25 cellular contexts compared by ENCODE assay signal in the genomic region with DNA sequence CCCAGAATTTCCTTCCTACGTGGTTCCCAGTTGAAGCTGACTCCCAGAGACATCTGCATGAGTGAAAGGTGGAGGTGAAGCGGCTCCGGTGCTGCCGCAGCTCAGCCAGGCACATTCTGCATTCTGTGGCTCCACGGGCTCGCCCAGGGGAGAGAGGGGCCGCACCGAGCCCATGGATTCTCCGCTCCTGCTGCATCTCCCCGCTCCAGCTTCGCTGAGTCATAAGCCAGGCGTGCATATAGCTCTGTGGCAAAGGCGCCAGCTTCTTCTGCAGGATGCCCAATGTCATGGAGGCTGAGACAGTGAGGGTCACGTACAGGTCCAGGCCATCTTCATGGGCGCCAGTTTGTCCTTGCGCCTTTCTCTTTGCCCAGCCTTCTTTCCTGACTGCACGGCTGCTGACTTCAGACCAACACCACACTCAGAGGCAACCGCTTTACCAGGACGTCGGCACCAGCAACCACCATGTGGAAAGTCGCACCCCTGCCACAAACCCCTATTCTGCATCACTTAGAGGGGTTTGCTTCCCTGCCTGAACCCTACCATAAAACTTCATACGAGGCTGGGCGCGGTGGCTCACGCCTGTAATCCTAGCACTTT.
DNase-seq lines count a peak whose midpoint lies in the region; ATAC-seq, FAIRE-seq and TF ChIP-seq lines count a peak whose summit lies in the region.
"Had no signal": no experiment of that assay in that cellular context is flagged by ENCODE, and none has a peak within 500 bp of the region (broad histone marks: within the 10 kb centered on the region; RNA-seq: fewer than 3 reads in every experiment).

No MANE protein-coding gene starts in this region.

- DNase-seq in activated CD8-positive, alpha-beta memory T cell treated with anti-CD3 and anti-CD28 coated beads, Interleukin-2, amount 10 ng/mL, durations not matched to agents 7 days and 5 days, result peak; percentile 18
- no peak for DNase-seq in activated CD8-positive, alpha-beta memory T cell treated with anti-CD3 and anti-CD28 coated beads, Interleukin-2, amount 50 U/mL, for 4 hours
- no peak for DNase-seq in K562 (ENCODE audit: extremely low read depth in 1 of 4, low spot score in 3 of 4)
- peak; percentile 5 for DNase-seq in mucosa of gallbladder (ENCODE audit: low spot score)
- DNase-seq in vagina (ENCODE audit: extremely low spot score in 2 of 2), result peak; percentile 32 to 74
- no peak for DNase-seq in SHP77 treated with DMSO at 0.1 percent for 48 hours (lab: John Stamatoyannopoulos, UW)
- DNase-seq: 8988T; ACHN; BE2C; CD8-positive, alpha-beta memory T cell; DMS79 treated with DMSO at 0.1 percent for 48 hours; H7; Kasumi-1; NCI-H1092 treated with DMSO at 0.1 percent for 48 hours; NCI-H1436; NCI-H187 treated with DMSO at 0.1 percent for 48 hours; NCI-H2171 treated with DMSO at 0.1 percent for 48 hours; NCI-H345; NCI-H510A treated with DMSO at 0.1 percent for 48 hours; NCI-H774; PC-3 had no signal

- no peaks in the 10 kb centered on the region for H3K9me1 ChIP-seq in K562 (ENCODE audit: control insufficient read depth, insufficient read depth, low read length)

- TF ChIP-seq CTCF in K562 (IDR thresholded peaks at IDR 0.05 in 2 of 3, conservative IDR thresholded peaks at IDR 0.05 in 1 of 3; ENCODE audit: insufficient read depth in 2 of 3, low read depth in 1 of 3, low read length in 3 of 3), result no peak
- no peak for TF ChIP-seq CTCF in vagina (IDR thresholded peaks at IDR 0.05)

- no peak for TF ChIP-seq POLR2A in K562 (conservative IDR thresholded peaks at IDR 0.05)
- no peak for TF ChIP-seq POLR2A in vagina (IDR thresholded peaks at IDR 0.05)

- no peak for TF ChIP-seq EP300 in K562 (IDR thresholded peaks at IDR 0.05; ENCODE audit: low read length)

- peaks cover 1% of the 10 kb centered on the region for H3K36me3 Mint-ChIP-seq in activated CD8-positive, alpha-beta memory T cell treated with anti-CD3 and anti-CD28 coated beads, Interleukin-2, amount 10 ng/mL, durations not matched to agents 7 days and 5 days
- H3K36me3 Mint-ChIP-seq: CD14-positive monocyte had no signal

- intact Hi-C loops in K562 (cut with micrococcal nuclease), result no loop called here
- intact Hi-C loops in vagina (cut with DNase I), result no loop called here

- H3K9me3 ChIP-seq in K562 (replicated peaks; ENCODE audit: control insufficient read depth, insufficient read depth, low read depth, low read length), result no peaks in the 10 kb centered on the region
- H3K9me3 ChIP-seq in vagina, result no peaks in the 10 kb centered on the region
- H3K9me3 ChIP-seq: BE2C had no signal

- H3K27ac Mint-ChIP-seq in activated CD8-positive, alpha-beta memory T cell treated with anti-CD3 and anti-CD28 coated beads, Interleukin-2, amount 10 ng/mL, durations not matched to agents 7 days and 5 days, result no peak overlapping the region
- H3K27ac Mint-ChIP-seq: CD8-positive, alpha-beta memory T cell had no signal

- H3K4me1 Mint-ChIP-seq in activated CD8-positive, alpha-beta memory T cell treated with anti-CD3 and anti-CD28 coated beads, Interleukin-2, amount 10 ng/mL, durations not matched to agents 7 days and 5 days, result no peaks in the 10 kb centered on the region
- H3K4me1 Mint-ChIP-seq: CD14-positive monocyte; CD8-positive, alpha-beta memory T cell had no signal

- no peaks in the 10 kb centered on the region for H3K79me2 ChIP-seq in K562 (ENCODE audit: control insufficient read depth, insufficient read depth, low read length)

- H3K27me3 ChIP-seq in K562 (ENCODE audit: control insufficient read depth in 2 of 2, insufficient read depth in 2 of 2, low read length in 2 of 2) (peaks cover 15 to 38% of the 10 kb centered on the region in 2 experiments), vagina (no peaks in the 10 kb centered on the region)
- H3K27me3 ChIP-seq: BE2C had no signal

- FAIRE-seq in K562 (lab: Jason Lieb, UNC), result no peak
- FAIRE-seq: GM12892, GM19239 had no signal

- ATAC-seq in activated CD8-positive, alpha-beta memory T cell treated with anti-CD3 and anti-CD28 coated beads, Interleukin-2, amount 10 ng/mL, durations not matched to agents 7 days and 5 days, result no peak
- ATAC-seq in K562, result peak; percentile 36; the same call in 2 of the 3 replicates
- ATAC-seq in HG03025 (IDR thresholded peaks at IDR 0.05; ENCODE audit: low FRiP score, unreplicated experiment), result no peak
- ATAC-seq: PC-3 had no signal

- peaks cover 4% of the 10 kb centered on the region; the same call in 1 of the 2 replicates for H4K20me1 ChIP-seq in K562 (replicated peaks; ENCODE audit: control insufficient read depth, insufficient read depth, low read length)

- POLR2A ChIA-PET in K562 (lab: Yijun Ruan, JAX), result interaction anchor here (1.1 kb wide), 1 partner anchor 92 kb away, joined by 3 read pairs; no protein-coding TSS in a partner anchor

- no peak overlapping the region for H3K9ac ChIP-seq in K562 (ENCODE audit: insufficient read depth in 1 of 2, low read depth in 2 of 2, low read length in 2 of 2)

- H3K9me3 Mint-ChIP-seq in activated CD8-positive, alpha-beta memory T cell treated with anti-CD3 and anti-CD28 coated beads, Interleukin-2, amount 10 ng/mL, durations not matched to agents 7 days and 5 days (ENCODE audit: low read depth), result peaks cover 5% of the 10 kb centered on the region

- H3K4me3 Mint-ChIP-seq in activated CD8-positive, alpha-beta memory T cell treated with anti-CD3 and anti-CD28 coated beads, Interleukin-2, amount 10 ng/mL, durations not matched to agents 7 days and 5 days, result no peak overlapping the region
- H3K4me3 Mint-ChIP-seq: CD14-positive monocyte; CD8-positive, alpha-beta memory T cell had no signal

- in situ Hi-C loops in K562 (cut with MboI), result no loop called here

- H3K4me3 ChIP-seq in K562 (no peak overlapping the region), vagina (no peak overlapping the region)

- no peak for TF ChIP-seq RAD21 in K562 (CRISPR knock-in tag; conservative IDR thresholded peaks at IDR 0.05 in 1 of 2, IDR thresholded peaks at IDR 0.05 in 1 of 2)

- H3K27me3 Mint-ChIP-seq in activated CD8-positive, alpha-beta memory T cell treated with anti-CD3 and anti-CD28 coated beads, Interleukin-2, amount 10 ng/mL, durations not matched to agents 7 days and 5 days, result peaks cover 10% of the 10 kb centered on the region

- H3K27ac ChIP-seq in K562 (ENCODE audit: extremely low read depth, low read depth, low read length) (no peak overlapping the region), vagina (no peak overlapping the region)

- 11% methylated on average over 24 of the region's 25 CpGs for WGBS in K562 (ENCODE audit: insufficient coverage, low coverage, missing lambda C conversion rate)

- BruUV-seq in K562 (replicated peaks; lab: Mats Ljungman, UMichigan), result no TSS peak

- no peak overlapping the region for H2AFZ ChIP-seq in K562 (ENCODE audit: low read depth, low read length)

- no peak overlapping the region for H3K4me2 ChIP-seq in K562 (ENCODE audit: insufficient read depth, low read length)

- no peaks in the 10 kb centered on the region for H3K4me1 ChIP-seq in K562 (replicated peaks in 1 of 2; ENCODE audit: control insufficient read depth in 2 of 2, insufficient read depth in 2 of 2, low read length in 2 of 2)
- no peaks in the 10 kb centered on the region for H3K4me1 ChIP-seq in vagina
- H3K4me1 ChIP-seq: BE2C had no signal

- CTCF ChIA-PET in activated CD8-positive, alpha-beta memory T cell treated with anti-CD3 and anti-CD28 coated beads, Interleukin-2, amount 10 ng/mL, durations not matched to agents 7 days and 5 days (lab: Charles Lee), result interaction anchor here (1.0 kb wide), 1 partner anchor 9 kb away, joined by 3 read pairs; no protein-coding TSS in a partner anchor
- CTCF ChIA-PET in K562 (lab: Yijun Ruan, JAX; ENCODE audit: low intra/inter-chr PET ratio), result no interaction called here

- no peaks in the 10 kb centered on the region for H3K36me3 ChIP-seq in K562 (ENCODE audit: control insufficient read depth, insufficient read depth, low read length)
- no peaks in the 10 kb centered on the region for H3K36me3 ChIP-seq in vagina
- H3K36me3 ChIP-seq: BE2C had no signal

TF ChIP-seq in K562, 482 proteins besides CTCF, POLR2A, EP300 and RAD21 (continues in another document):
- TF ChIP-seq ZKSCAN8 (CRISPR knock-in tag; IDR thresholded peaks at IDR 0.05) (no peak), SMARCC2 (IDR thresholded peaks at IDR 0.05; ENCODE audit: low read depth) (no peak), SREBF2 (CRISPR knock-in tag; IDR thresholded peaks at IDR 0.05) (no peak), NR1H2 (CRISPR knock-in tag; IDR thresholded peaks at IDR 0.05) (no peak), SIRT6 (IDR thresholded peaks at IDR 0.05; ENCODE audit: low read depth, low read length) (no peak), ZKSCAN3 (CRISPR knock-in tag; IDR thresholded peaks at IDR 0.05) (no peak), IFI16 (CRISPR knock-in tag; IDR thresholded peaks at IDR 0.05) (no peak), ZNF274 (IDR thresholded peaks at IDR 0.05; ENCODE audit: borderline replicate concordance, low read depth, low read length) (no peak), ELF1 (tag; IDR thresholded peaks at IDR 0.05) (no peak), KLF1 (tag; IDR thresholded peaks at IDR 0.05) (no peak)

Comparison
In these comparisons a context has a peak if more than half of its experiments do, and no peak if none do; other contexts are left out.
1. DNase-seq: peak in activated CD8-positive, alpha-beta memory T cell treated with anti-CD3 and anti-CD28 coated beads, Interleukin-2, amount 10 ng/mL, durations not matched to agents 7 days and 5 days (single experiment), mucosa of gallbladder (single experiment) and vagina (2 of 2); none in activated CD8-positive, alpha-beta memory T cell treated with anti-CD3 and anti-CD28 coated beads, Interleukin-2, amount 50 U/mL, for 4 hours (single experiment), K562 (0 of 4) and SHP77 treated with DMSO at 0.1 percent for 48 hours (single experiment).